ENCODE assay signal across 8 cellular contexts in genomic region chr4:25161599-25161960, GRCh38. TPM values are rescaled to one million over a fixed set of nuclear protein-coding genes. Genes with fewer than 3 reads are reported as not detected.
DNase-seq lines count a peak whose midpoint lies in the region.

No MANE protein-coding gene starts in this region.

- intact Hi-C loops in activated CD4-positive, alpha-beta memory T cell treated with anti-CD3 and anti-CD28 coated beads for 36 hours (cut with micrococcal nuclease) = loop anchor here (2.0 kb wide), 2 partner anchors 39 to 159 kb away; no protein-coding TSS in a partner anchor

- POLR2A ChIA-PET in activated CD4-positive, alpha-beta T cell treated with anti-CD3 and anti-CD28 coated beads, Interleukin-2, amount 10 ng/mL, durations not matched to agents 7 days and 5 days (lab: Charles Lee) = no interaction called here
- POLR2A ChIA-PET in activated CD4-positive, alpha-beta memory T cell treated with anti-CD3 and anti-CD28 coated beads for 36 hours (lab: Charles Lee) = interaction anchor here (0.5 to 4.8 kb wide), 2 partner anchors 72 to 168 kb away, joined by 3 to 56 read pairs; partner anchors contain the start of gene PI4K2B

- peaks cover 9% of the 10 kb centered on the region for H3K4me1 ChIP-seq in thymus (ENCODE audit: control insufficient read depth, insufficient read depth, low read length)

- H3K27ac Mint-ChIP-seq in activated CD4-positive, alpha-beta T cell treated with anti-CD3 and anti-CD28 coated beads, Interleukin-2, amount 10 ng/mL, durations not matched to agents 7 days and 5 days = peak overlapping the region; percentile 94
- H3K27ac Mint-ChIP-seq in activated CD4-positive, alpha-beta memory T cell treated with anti-CD3 and anti-CD28 coated beads for 36 hours = peak overlapping the region; percentile 99

- H3K4me1 Mint-ChIP-seq in activated CD4-positive, alpha-beta T cell treated with anti-CD3 and anti-CD28 coated beads, Interleukin-2, amount 10 ng/mL, durations not matched to agents 7 days and 5 days = peaks cover 53% of the 10 kb centered on the region
- H3K4me1 Mint-ChIP-seq in activated CD4-positive, alpha-beta memory T cell treated with anti-CD3 and anti-CD28 coated beads for 36 hours (ENCODE audit: low read depth) = peaks cover 39% of the 10 kb centered on the region

- peak overlapping the region; percentile 89 for H3K4me3 Mint-ChIP-seq in activated CD4-positive, alpha-beta T cell treated with anti-CD3 and anti-CD28 coated beads, Interleukin-2, amount 10 ng/mL, durations not matched to agents 7 days and 5 days
- peak overlapping the region; percentile 90 for H3K4me3 Mint-ChIP-seq in activated CD4-positive, alpha-beta memory T cell treated with anti-CD3 and anti-CD28 coated beads for 36 hours

- peaks cover 40% of the 10 kb centered on the region for H3K36me3 Mint-ChIP-seq in activated CD4-positive, alpha-beta T cell treated with anti-CD3 and anti-CD28 coated beads, Interleukin-2, amount 10 ng/mL, durations not matched to agents 7 days and 5 days (ENCODE audit: low read depth)
- peaks cover 21% of the 10 kb centered on the region for H3K36me3 Mint-ChIP-seq in activated CD4-positive, alpha-beta memory T cell treated with anti-CD3 and anti-CD28 coated beads for 36 hours

- WGBS in thymus = 68% methylated on average over 2 of the region's 2 CpGs

- peaks cover 6% of the 10 kb centered on the region for H3K36me3 ChIP-seq in thymus (ENCODE audit: control insufficient read depth, insufficient read depth)

- no peak for DNase-seq in activated CD4-positive, alpha-beta T cell treated with anti-CD3 and anti-CD28 coated beads, Interleukin-2, amount 10 ng/mL, durations not matched to agents 7 days and 5 days
- no peak for DNase-seq in activated CD4-positive, alpha-beta T cell treated with anti-CD3 and anti-CD28 coated beads for 48 hours
- no peak for DNase-seq in activated CD4-positive, alpha-beta memory T cell treated with anti-CD3 and anti-CD28 coated beads for 36 hours
- DNase-seq in iris pigment epithelial cell (ENCODE audit: low read depth) (peak; percentile 22), middle frontal gyrus (ENCODE audit: extremely low spot score, low spot score) (no peak), AG08396 (ENCODE audit: low spot score) (no peak), NAMALWA (ENCODE audit: low spot score) (no peak)

- no peaks in the 10 kb centered on the region for H3K27me3 ChIP-seq in thymus (ENCODE audit: control insufficient read depth, insufficient read depth)

- H3K9me3 ChIP-seq in thymus (ENCODE audit: control insufficient read depth) = no peaks in the 10 kb centered on the region

- no peaks in the 10 kb centered on the region for H3K9me3 Mint-ChIP-seq in activated CD4-positive, alpha-beta T cell treated with anti-CD3 and anti-CD28 coated beads, Interleukin-2, amount 10 ng/mL, durations not matched to agents 7 days and 5 days
- H3K9me3 Mint-ChIP-seq in activated CD4-positive, alpha-beta memory T cell treated with anti-CD3 and anti-CD28 coated beads for 36 hours = no peaks in the 10 kb centered on the region

- H3K27me3 Mint-ChIP-seq in activated CD4-positive, alpha-beta T cell treated with anti-CD3 and anti-CD28 coated beads, Interleukin-2, amount 10 ng/mL, durations not matched to agents 7 days and 5 days = no peaks in the 10 kb centered on the region
- peaks cover 1% of the 10 kb centered on the region for H3K27me3 Mint-ChIP-seq in activated CD4-positive, alpha-beta memory T cell treated with anti-CD3 and anti-CD28 coated beads for 36 hours

- no peak overlapping the region for H3K27ac ChIP-seq in thymus (ENCODE audit: low read depth)

- CTCF ChIA-PET in activated CD4-positive, alpha-beta T cell treated with anti-CD3 and anti-CD28 coated beads, Interleukin-2, amount 10 ng/mL, durations not matched to agents 7 days and 5 days (lab: Charles Lee) = interaction anchor here (0.7 to 5.9 kb wide), 4 partner anchors 9 to 151 kb away, joined by 3 to 27 read pairs (median 3); partner anchors contain the start of gene ZCCHC4
- CTCF ChIA-PET in activated CD4-positive, alpha-beta memory T cell treated with anti-CD3 and anti-CD28 coated beads for 36 hours (lab: Charles Lee) = interaction anchor here (0.6 to 4.9 kb wide), 7 partner anchors 17 to 206 kb away, joined by 3 to 49 read pairs (median 13); partner anchors contain the start of genes PI4K2B and ZCCHC4

- peak overlapping the region; percentile 59 for H3K4me3 ChIP-seq in thymus (ENCODE audit: low read length)

RNA-seq across cellular contexts. Expression of gene SEPSECS, which starts 1.3 kb away (rescaled TPM):
- 10 to 100 TPM; 13.9 to 14.3 TPM for total RNA-seq in activated CD4-positive, alpha-beta T cell treated with anti-CD3 and anti-CD28 coated beads, Interleukin-2, amount 10 ng/mL, durations not matched to agents 7 days and 5 days
- total RNA-seq in activated CD4-positive, alpha-beta memory T cell treated with anti-CD3 and anti-CD28 coated beads for 36 hours = 10 to 100 TPM; 12.8 to 13.3 TPM
- polyA plus RNA-seq in thymus = 15.8 TPM
